In genomic region chr17:62723842-62724241, GRCh38 we compare ENCODE assay signal across 1 cellular context.
A peak's percentile ranks its signal among the peaks of the same experiment; 100 is the strongest.
TF ChIP-seq lines count a peak whose summit lies in the region.

No MANE protein-coding gene starts in this region.

TF ChIP-seq in HEK293, 187 proteins besides CTCF, POLR2A, EP300 and RAD21 (continued from another document):
- TF ChIP-seq REST (tag by site-specific recombination; IDR thresholded peaks at IDR 0.05) (peak; percentile 89), ZNF76 (tag by site-specific recombination; IDR thresholded peaks at IDR 0.05; ENCODE audit: borderline replicate concordance, low read depth) (no peak), ATF2 (tag by site-specific recombination; IDR thresholded peaks at IDR 0.05; ENCODE audit: low read depth) (no peak), ZFHX2 (tag by site-specific recombination; conservative IDR thresholded peaks at IDR 0.05) (no peak), MEIS1 (CRISPR knock-in tag; IDR thresholded peaks at IDR 0.05; ENCODE audit: borderline replicate concordance) (no peak), MYNN (tag by site-specific recombination; IDR thresholded peaks at IDR 0.05; ENCODE audit: borderline replicate concordance) (no peak), ZNF354C (tag by site-specific recombination; IDR thresholded peaks at IDR 0.05; ENCODE audit: borderline replicate concordance, low read depth) (no peak), GLIS1 (tag by site-specific recombination; IDR thresholded peaks at IDR 0.05) (0 out of 2 replicates have a peak, but pooled peaks have one; percentile 24), ZNF585B (tag by site-specific recombination; IDR thresholded peaks at IDR 0.05) (no peak), ZNF174 (tag by site-specific recombination; IDR thresholded peaks at IDR 0.05) (no peak), PRDM10 (tag by site-specific recombination; IDR thresholded peaks at IDR 0.05) (peak; percentile 59), SCRT2 (tag by site-specific recombination; IDR thresholded peaks at IDR 0.05) (no peak), ZNF155 (tag by site-specific recombination; IDR thresholded peaks at IDR 0.05) (no peak), FEZF1 (tag by site-specific recombination; IDR thresholded peaks at IDR 0.05) (no peak), ZNF394 (tag by site-specific recombination; IDR thresholded peaks at IDR 0.05; ENCODE audit: borderline replicate concordance) (no peak)
TF ChIP-seq in HEK293: peak in this region for 6.
